In the genomic region with DNA sequence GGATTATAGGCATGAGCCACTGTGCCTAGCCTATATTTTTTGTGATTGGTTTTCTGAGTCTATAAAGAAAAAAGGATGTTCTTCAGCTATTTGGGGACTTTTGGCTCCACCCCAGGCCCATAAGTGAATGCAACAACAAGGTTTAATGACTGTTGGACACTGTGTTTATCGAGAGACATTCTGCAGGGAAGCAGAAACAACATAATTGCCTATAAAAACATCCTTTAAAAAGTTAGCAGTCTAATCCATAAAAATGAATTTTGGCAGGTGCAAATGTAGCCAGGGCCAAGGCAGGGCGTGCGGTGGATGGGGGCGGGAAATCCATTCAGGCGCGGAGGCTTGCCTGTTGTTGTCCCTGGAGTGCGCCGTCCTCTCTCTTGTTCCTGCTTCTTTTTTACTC, we compare ENCODE assay signal across 21 cellular contexts.
A peak's percentile ranks its signal among the peaks of the same experiment; 100 is the strongest.
DNase-seq lines count a peak whose midpoint lies in the region; ATAC-seq and TF ChIP-seq lines count a peak whose summit lies in the region.
"Had no signal": no experiment of that assay in that cellular context is flagged by ENCODE, and none has a peak within 500 bp of the region (broad histone marks: within the 10 kb centered on the region; RNA-seq: fewer than 3 reads in every experiment).

No MANE protein-coding gene starts in this region.

- BruUV-seq in mammary epithelial cell (replicated peaks; lab: Mats Ljungman, UMichigan), result no TSS peak

- in situ Hi-C loops in mammary epithelial cell (cut with MboI; ENCODE audit: low sequenced_read_pairs in 2 of 2), result no loop called here

- peak; percentile 50 for DNase-seq in NCI-H1105 (lab: John Stamatoyannopoulos, UW)
- DNase-seq in mammary epithelial cell, result no peak
- DNase-seq in activated T-cell treated with anti-CD3 and anti-CD28 coated beads, Interleukin-2, amount 50 U/mL, for 48 hours, result no peak
- DNase-seq: 8988T; ACHN; AML-193; BE2C; Calu3; CD4-positive, alpha-beta memory T cell; COR-L47; DMS53; DMS79 treated with DMSO at 0.1 percent for 48 hours; GF-D8; GOT3; HFFc6 had no signal

- H3K9me3 ChIP-seq in parathyroid adenoma (ENCODE audit: control insufficient read depth, low read length) (no peaks in the 10 kb centered on the region), mammary epithelial cell (replicated peaks; ENCODE audit: insufficient read depth, low read length) (peaks cover 31% of the 10 kb centered on the region)
- H3K9me3 ChIP-seq: A549, HAP-1 had no signal

- H3K27ac ChIP-seq in C4-2B, result peak overlapping the region; percentile 42
- no peak overlapping the region for H3K27ac ChIP-seq in parathyroid adenoma
- H3K27ac ChIP-seq in mammary epithelial cell (ENCODE audit: insufficient read depth, low read depth, low read length), result no peak overlapping the region
- H3K27ac ChIP-seq: A549; BLaER1 treated with 17β-estradiol and CSF1 and Interleukin-3, amounts not matched to agents 10 nM and 100 nM had no signal

- no peak overlapping the region for H3K4me2 ChIP-seq in parathyroid adenoma (ENCODE audit: low read length)
- H3K4me2 ChIP-seq in mammary epithelial cell (ENCODE audit: insufficient read depth, low read depth, low read length), result no peak overlapping the region
- H3K4me2 ChIP-seq: A549; BLaER1 treated with 17β-estradiol and CSF1 and Interleukin-3, amounts not matched to agents 10 nM and 100 nM had no signal

- H3K79me2 ChIP-seq in parathyroid adenoma (no peaks in the 10 kb centered on the region), mammary epithelial cell (ENCODE audit: insufficient read depth, low read length) (no peaks in the 10 kb centered on the region)

- H4K20me1 ChIP-seq in mammary epithelial cell (ENCODE audit: insufficient read depth, low read length), result no peaks in the 10 kb centered on the region
- H4K20me1 ChIP-seq: BLaER1 treated with 17β-estradiol and CSF1 and Interleukin-3, amounts not matched to agents 10 nM and 100 nM had no signal

- ATAC-seq in GM21515 (IDR thresholded peaks at IDR 0.05; ENCODE audit: unreplicated experiment), result no peak
- ATAC-seq: A549 had no signal

- dilution Hi-C loops in mammary epithelial cell (cut with HindIII; ENCODE audit: low sequenced_read_pairs), result no loop called here

- no peaks in the 10 kb centered on the region for H3K36me3 ChIP-seq in parathyroid adenoma (ENCODE audit: control insufficient read depth, insufficient read depth, low read length)
- no peaks in the 10 kb centered on the region for H3K36me3 ChIP-seq in mammary epithelial cell (ENCODE audit: insufficient read depth, low read length)
- H3K36me3 ChIP-seq: BE2C; BLaER1 treated with 17β-estradiol and CSF1 and Interleukin-3, amounts not matched to agents 10 nM and 100 nM; HAP-1 had no signal

- H2AFZ ChIP-seq in parathyroid adenoma (peak overlapping the region; percentile 23), mammary epithelial cell (ENCODE audit: low read depth, low read length) (no peak overlapping the region)

- intact Hi-C loops in mammary epithelial cell (cut with micrococcal nuclease), result loop anchor here (10.0 kb wide), 1 partner anchor 510 kb away; no protein-coding TSS in a partner anchor

- H3K4me1 ChIP-seq in parathyroid adenoma (peaks cover 15% of the 10 kb centered on the region), mammary epithelial cell (ENCODE audit: insufficient read depth, low read length) (no peaks in the 10 kb centered on the region)
- H3K4me1 ChIP-seq: A549, BE2C, HAP-1 had no signal

- no peaks in the 10 kb centered on the region for H3K27me3 ChIP-seq in parathyroid adenoma (ENCODE audit: control insufficient read depth, insufficient read depth, low read length)
- H3K27me3 ChIP-seq in mammary epithelial cell (ENCODE audit: insufficient read depth, low read length), result no peaks in the 10 kb centered on the region
- H3K27me3 ChIP-seq: BE2C; BLaER1 treated with 17β-estradiol and CSF1 and Interleukin-3, amounts not matched to agents 10 nM and 100 nM had no signal

- TF ChIP-seq CTCF in C4-2B (conservative IDR thresholded peaks at IDR 0.05), result no peak
- TF ChIP-seq CTCF in parathyroid adenoma (IDR thresholded peaks at IDR 0.05), result no peak
- TF ChIP-seq CTCF in mammary epithelial cell (conservative IDR thresholded peaks at IDR 0.05 in 1 of 2, IDR thresholded peaks at IDR 0.05 in 1 of 2; ENCODE audit: extremely low read depth in 1 of 2, insufficient read depth in 1 of 2, low read depth in 1 of 2, low read length in 2 of 2), result no peak

- H3K9ac ChIP-seq in parathyroid adenoma (no peak overlapping the region), mammary epithelial cell (ENCODE audit: insufficient read depth, low read length) (no peak overlapping the region)
- H3K9ac ChIP-seq: BLaER1 treated with 17β-estradiol and CSF1 and Interleukin-3, amounts not matched to agents 10 nM and 100 nM had no signal

- CTCF ChIA-PET in mammary epithelial cell (lab: Charles Lee; ENCODE audit: low non-redundant PET), result no interaction called here

- no peak overlapping the region for H3K4me3 ChIP-seq in parathyroid adenoma (ENCODE audit: low read depth, low read length)
- H3K4me3 ChIP-seq in mammary epithelial cell (replicated peaks in 1 of 3; ENCODE audit: insufficient read depth in 1 of 3, low read depth in 2 of 3, low read length in 3 of 3), result no peak overlapping the region
- H3K4me3 ChIP-seq: A549; BLaER1 treated with 17β-estradiol and CSF1 and Interleukin-3, amounts not matched to agents 10 nM and 100 nM; HAP-1 had no signal

- 61% methylated on average over 4 of the region's 8 CpGs for WGBS in mammary epithelial cell (ENCODE audit: low coverage, missing lambda C conversion rate)
